Comparison of ENCODE assay signal across 14 cellular contexts in genomic region chr7:123856428-123856827, GRCh38. TPM values are rescaled to one million over a fixed set of nuclear protein-coding genes. Genes with fewer than 3 reads are reported as not detected.
"Had no signal": no experiment of that assay in that cellular context is flagged by ENCODE, and none has a peak within 500 bp of the region (broad histone marks: within the 10 kb centered on the region; RNA-seq: fewer than 3 reads in every experiment).

No MANE protein-coding gene starts in this region.

RNA-seq across cellular contexts. Expression of gene HYAL4, which starts 11.5 kb away (rescaled TPM):
- total RNA-seq: kidney epithelial cell; left ventricle myocardium superior; lower lobe of right lung; mucosa of gallbladder; naive thymus-derived CD8-positive, alpha-beta T cell; neural crest cell; osteoblast; pancreas; sigmoid colon; thoracic aorta; upper lobe of right lung had no signal
- polyA plus RNA-seq: naive thymus-derived CD8-positive, alpha-beta T cell; pancreas; right cardiac atrium; small intestine; spleen had no signal
